ENCODE assay signal across 14 cellular contexts in genomic region chr6:1574895-1575212, GRCh38. TPM values are rescaled to one million over a fixed set of nuclear protein-coding genes. Genes with fewer than 3 reads are reported as not detected.
A peak's percentile ranks its signal among the peaks of the same experiment; 100 is the strongest.
DNase-seq lines count a peak whose midpoint lies in the region; ATAC-seq, FAIRE-seq and TF ChIP-seq lines count a peak whose summit lies in the region.
"Had no signal": no experiment of that assay in that cellular context is flagged by ENCODE, and none has a peak within 500 bp of the region (broad histone marks: within the 10 kb centered on the region; RNA-seq: fewer than 3 reads in every experiment).

No MANE protein-coding gene starts in this region.

- no peaks in the 10 kb centered on the region for H3K27me3 ChIP-seq in heart right ventricle
- H3K27me3 ChIP-seq in right atrium auricular region = no peaks in the 10 kb centered on the region
- H3K27me3 ChIP-seq in gastroesophageal sphincter = no peaks in the 10 kb centered on the region
- H3K27me3 ChIP-seq in ovary = no peaks in the 10 kb centered on the region
- no peaks in the 10 kb centered on the region for H3K27me3 ChIP-seq in aorta (ENCODE audit: control insufficient read depth in 1 of 2, insufficient read depth in 2 of 2, low read length in 1 of 2)
- no peaks in the 10 kb centered on the region for H3K27me3 ChIP-seq in pancreas
- H3K27me3 ChIP-seq: SJSA1 had no signal

- H3K36me3 ChIP-seq in heart right ventricle (no peaks in the 10 kb centered on the region), right atrium auricular region (no peaks in the 10 kb centered on the region), gastroesophageal sphincter (no peaks in the 10 kb centered on the region), ovary (no peaks in the 10 kb centered on the region), aorta (ENCODE audit: control insufficient read depth in 1 of 2, insufficient read depth in 2 of 2, low read length in 1 of 2) (no peaks in the 10 kb centered on the region), pancreas (no peaks in the 10 kb centered on the region)
- H3K36me3 ChIP-seq: SJSA1 had no signal

- peaks cover 0 to 14% (median 0%) of the 10 kb centered on the region in 9 donors for H3K4me1 ChIP-seq in heart right ventricle
- peaks cover 0 to 5% of the 10 kb centered on the region in 2 donors for H3K4me1 ChIP-seq in right atrium auricular region
- peaks cover 0 to 29% (median 0%) of the 10 kb centered on the region in 3 donors for H3K4me1 ChIP-seq in gastroesophageal sphincter
- no peaks in the 10 kb centered on the region for H3K4me1 ChIP-seq in ovary (ENCODE audit: insufficient read depth)
- no peaks in the 10 kb centered on the region for H3K4me1 ChIP-seq in aorta (ENCODE audit: control insufficient read depth in 1 of 2, insufficient read depth in 2 of 2, low read length in 2 of 2)
- H3K4me1 ChIP-seq in pancreas = no peaks in the 10 kb centered on the region
- H3K4me1 ChIP-seq: SJSA1 had no signal

- no peak for TF ChIP-seq EP300 in gastroesophageal sphincter (IDR thresholded peaks at IDR 0.05)
- TF ChIP-seq EP300 in ovary (IDR thresholded peaks at IDR 0.05) = no peak

- H3K27ac ChIP-seq in heart right ventricle (peak overlapping the region in 7 of 10 donors; percentile 38 to 76 (median 64)), right atrium auricular region (peak overlapping the region in 1 of 2 donors; percentile 54), gastroesophageal sphincter (peak overlapping the region in 3 of 4 donors; percentile 12 to 66 (median 62)), ovary (peak overlapping the region; percentile 37 to 40), aorta (ENCODE audit: low read depth in 1 of 2, low read length in 2 of 2) (peak overlapping the region; percentile 64 to 69), pancreas (peak overlapping the region in 1 of 4 donors; percentile 55)
- H3K27ac ChIP-seq: SJSA1 had no signal

- intact Hi-C loops in heart right ventricle (cut with DNase I) = no loop called here
- intact Hi-C loops in ovary (cut with DNase I) = no loop called here
- intact Hi-C loops in aorta (cut with DNase I) = no loop called here
- intact Hi-C loops in pancreas (cut with DNase I) = no loop called here

- no peak for TF ChIP-seq CTCF in heart right ventricle (IDR thresholded peaks at IDR 0.05)
- no peak for TF ChIP-seq CTCF in right atrium auricular region (IDR thresholded peaks at IDR 0.05)
- TF ChIP-seq CTCF in gastroesophageal sphincter (IDR thresholded peaks at IDR 0.05) = no peak
- TF ChIP-seq CTCF in ovary (IDR thresholded peaks at IDR 0.05) = no peak
- no peak for TF ChIP-seq CTCF in pancreas (IDR thresholded peaks at IDR 0.05)

- ATAC-seq in heart right ventricle = peak in 2 of 8 donors; percentile 12 to 14
- ATAC-seq in gastroesophageal sphincter = no peak
- no peak for ATAC-seq in aorta (ENCODE audit: low FRiP score)
- ATAC-seq in GM21717 (IDR thresholded peaks at IDR 0.05; ENCODE audit: unreplicated experiment) = no peak
- ATAC-seq in pancreas = no peak
- ATAC-seq: activated T-cell treated with anti-CD3 and anti-CD28 coated beads, Interleukin-2, amount 50 U/mL, for 72 hours had no signal

- peaks cover 0 to 25% (median 10%) of the 10 kb centered on the region in 11 donors for H3K9me3 ChIP-seq in heart right ventricle
- peaks cover 0 to 25% of the 10 kb centered on the region in 2 donors for H3K9me3 ChIP-seq in right atrium auricular region
- peaks cover 0 to 26% (median 0%) of the 10 kb centered on the region in 3 donors for H3K9me3 ChIP-seq in gastroesophageal sphincter
- H3K9me3 ChIP-seq in ovary = no peaks in the 10 kb centered on the region
- no peaks in the 10 kb centered on the region for H3K9me3 ChIP-seq in aorta (ENCODE audit: control insufficient read depth, low read length)
- H3K9me3 ChIP-seq in pancreas = no peaks in the 10 kb centered on the region
- H3K9me3 ChIP-seq: SJSA1 had no signal

- 69 to 76% methylated on average over 6 of the region's 6 CpGs for WGBS in heart right ventricle, 2 donors
- WGBS in gastroesophageal sphincter (ENCODE audit: low coverage in 1 of 2), 2 donors = 71% methylated on average over 5 of the region's 6 CpGs; no CpG with 5 or more reads in 1 of the 2 donors
- 64 to 70% (median 66%) methylated on average over 6 of the region's 6 CpGs for WGBS in ovary, 3 donors
- WGBS in aorta, 2 donors = 54 to 68% methylated on average over 6 of the region's 6 CpGs
- WGBS in pancreas, 2 donors = 77 to 78% methylated on average over 6 of the region's 6 CpGs

- DNase-seq in heart right ventricle = no peak
- DNase-seq in right atrium auricular region (ENCODE audit: low spot score) = no peak
- no peak for DNase-seq in ovary
- no peak for DNase-seq in aorta
- DNase-seq in RKO (ENCODE audit: low spot score) = no peak
- DNase-seq in pancreas = no peak
- DNase-seq: activated CD4-positive, alpha-beta T cell treated with anti-CD3 and anti-CD28 coated beads, Interleukin-2, amount 50 U/mL, for 1 hour; activated T-cell treated with anti-CD3 and anti-CD28 coated beads, Interleukin-2, amount 50 U/mL, for 72 hours; T1000 had no signal

- no peak for FAIRE-seq in pancreas (lab: Jason Lieb, UNC)
- FAIRE-seq: A204.1 had no signal

- TF ChIP-seq POLR2A in gastroesophageal sphincter (IDR thresholded peaks at IDR 0.05) (no peak), ovary (IDR thresholded peaks at IDR 0.05) (no peak)

- no peak overlapping the region for H3K4me3 ChIP-seq in heart right ventricle
- no peak overlapping the region for H3K4me3 ChIP-seq in right atrium auricular region
- H3K4me3 ChIP-seq in gastroesophageal sphincter = no peak overlapping the region
- no peak overlapping the region for H3K4me3 ChIP-seq in ovary
- no peak overlapping the region for H3K4me3 ChIP-seq in aorta (ENCODE audit: low read length in 2 of 2)
- H3K4me3 ChIP-seq in pancreas = no peak overlapping the region
- H3K4me3 ChIP-seq: SJSA1 had no signal

RNA-seq across cellular contexts. Expression of gene FOXC1, which starts 34.9 kb away (rescaled TPM):
- total RNA-seq in heart right ventricle (1 to 10 TPM; 2.8 to 7.4 (median 4.3) TPM), right atrium auricular region (10 to 100 TPM; 13.5 to 23.6 TPM), gastroesophageal sphincter (10 to 100 TPM in 2 of 4 donors, 1 to 10 TPM in 2; 3.1 to 16.9 (median 7.2) TPM), ovary (10 to 100 TPM in 1 of 7 donors, 1 to 10 TPM in 6; 4.3 to 15.9 (median 5.8) TPM), aorta (100 to 1,000 TPM in 1 of 2 donors, 10 to 100 TPM in 1; 88.8 to 134 TPM), pancreas (1 to 10 TPM; 2.4 to 4.0 (median 2.6) TPM)
- polyA plus RNA-seq in heart right ventricle (1 to 10 TPM; 3.0 to 3.6 TPM), ovary (10 to 100 TPM in 1 of 2 donors, 1 to 10 TPM in 1; 6.5 to 21.2 TPM), aorta (10 to 100 TPM; 18.5 to 52.5 TPM), pancreas (1 to 10 TPM in 1 of 2 donors, under 1 TPM in 1; 0.99 to 1.6 TPM)
- total RNA-seq: CD4-positive, alpha-beta memory T cell had no signal
- polyA plus RNA-seq: CD4-positive, alpha-beta memory T cell had no signal
